ENCODE assay signal across 8 cellular contexts in the genomic region with DNA sequence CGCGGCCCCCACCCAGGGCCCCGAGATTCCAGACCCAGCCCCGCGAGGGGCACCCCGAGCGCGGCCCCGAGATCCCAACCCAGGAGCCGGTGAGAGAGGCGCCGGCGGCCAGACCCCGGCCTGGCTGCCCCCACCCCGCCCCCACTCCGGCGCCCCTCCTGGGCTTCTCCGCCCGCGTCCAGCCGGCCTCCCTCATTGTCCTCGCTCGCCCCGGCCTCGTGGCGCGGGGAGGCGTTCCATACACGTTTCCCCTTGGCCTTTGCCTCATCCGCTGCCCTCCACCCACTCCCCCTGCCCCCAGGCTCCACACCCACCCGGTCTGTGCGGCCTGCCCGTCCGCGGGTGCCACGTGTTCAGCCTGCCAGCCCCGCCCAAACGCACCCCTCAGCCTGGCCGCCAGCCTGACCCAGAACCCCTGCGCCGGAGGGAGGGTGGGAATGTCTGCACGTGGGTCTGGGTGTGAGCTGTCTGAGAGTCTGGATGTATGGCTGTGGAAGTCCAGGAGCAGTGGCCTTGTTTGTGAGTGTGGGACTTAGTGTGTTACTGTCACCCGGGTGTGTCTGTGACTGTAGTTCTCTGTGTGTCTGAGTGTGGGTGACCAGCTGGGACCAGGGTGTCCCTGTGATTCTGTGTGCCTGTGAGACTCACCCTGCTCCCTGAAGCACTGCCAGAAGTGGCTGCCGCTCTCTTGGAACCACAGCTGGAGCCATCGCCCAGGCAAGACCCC. TPM values are rescaled to one million over a fixed set of nuclear protein-coding genes. Genes with fewer than 3 reads are reported as not detected.
DNase-seq lines count a peak whose midpoint lies in the region; ATAC-seq, FAIRE-seq and TF ChIP-seq lines count a peak whose summit lies in the region.

No MANE protein-coding gene starts in this region.

- no peaks in the 10 kb centered on the region for H3K27me3 Mint-ChIP-seq in stimulated activated memory B cell treated with anti-CD40 and anti-IgM and Interleukin-4, amounts not matched to agents 10 μg/mL and 1 μg/mL and 100 μg/mL, for 72 hours

- H3K27ac Mint-ChIP-seq in stimulated activated memory B cell treated with anti-CD40 and anti-IgM and Interleukin-4, amounts not matched to agents 10 μg/mL and 1 μg/mL and 100 μg/mL, for 72 hours: peak overlapping the region; percentile 10

- H3K4me2 ChIP-seq in mammary epithelial cell (ENCODE audit: insufficient read depth, low read depth, low read length): peak overlapping the region; percentile 97

- 9% methylated on average over 12 of the region's 45 CpGs for WGBS in mammary epithelial cell (ENCODE audit: low coverage, missing lambda C conversion rate)

- H3K27me3 ChIP-seq in mammary epithelial cell (ENCODE audit: insufficient read depth, low read length): no peaks in the 10 kb centered on the region

- H3K27ac ChIP-seq in mammary epithelial cell (ENCODE audit: insufficient read depth, low read depth, low read length): peak overlapping the region; percentile 64

- CTCF ChIA-PET in mammary epithelial cell (lab: Charles Lee; ENCODE audit: low non-redundant PET): no interaction called here

- dilution Hi-C loops in mammary epithelial cell (cut with HindIII; ENCODE audit: low sequenced_read_pairs): loop anchor here (10.0 kb wide), 4 partner anchors 65 to 695 kb away; a partner anchor contains a TSS

- intact Hi-C loops in mammary epithelial cell (cut with micrococcal nuclease) (loop anchor here (1.0 to 2.0 kb wide), 2 partner anchors 71 to 216 kb away; no protein-coding TSS in a partner anchor), left colon (cut with DNase I, micrococcal nuclease) (no loop called here)

- in situ Hi-C loops in mammary epithelial cell (cut with MboI; ENCODE audit: low sequenced_read_pairs in 2 of 2): no loop called here

- peaks cover 58% of the 10 kb centered on the region for H3K4me1 ChIP-seq in mammary epithelial cell (ENCODE audit: insufficient read depth, low read length)

- ATAC-seq in left colon (peak; percentile 41), GM18511 (IDR thresholded peaks at IDR 0.05; ENCODE audit: unreplicated experiment) (no peak), HG02642 (IDR thresholded peaks at IDR 0.05; ENCODE audit: poor library complexity, unreplicated experiment) (no peak)
- peak; percentile 26 for ATAC-seq in stimulated activated memory B cell treated with anti-CD40 and anti-IgM and Interleukin-4, amounts not matched to agents 10 μg/mL and 1 μg/mL and 100 μg/mL, for 72 hours

- H3K4me1 Mint-ChIP-seq in stimulated activated memory B cell treated with anti-CD40 and anti-IgM and Interleukin-4, amounts not matched to agents 10 μg/mL and 1 μg/mL and 100 μg/mL, for 72 hours: peaks cover 47% of the 10 kb centered on the region

- TF ChIP-seq CTCF in mammary epithelial cell (conservative IDR thresholded peaks at IDR 0.05 in 1 of 2, IDR thresholded peaks at IDR 0.05 in 1 of 2; ENCODE audit: extremely low read depth in 1 of 2, insufficient read depth in 1 of 2, low read depth in 1 of 2, low read length in 2 of 2): no peak

- H3K9me3 ChIP-seq in mammary epithelial cell (replicated peaks; ENCODE audit: insufficient read depth, low read length): no peaks in the 10 kb centered on the region

- H3K9me3 Mint-ChIP-seq in stimulated activated memory B cell treated with anti-CD40 and anti-IgM and Interleukin-4, amounts not matched to agents 10 μg/mL and 1 μg/mL and 100 μg/mL, for 72 hours: no peaks in the 10 kb centered on the region

- H3K79me2 ChIP-seq in mammary epithelial cell (ENCODE audit: insufficient read depth, low read length): peaks cover 94% of the 10 kb centered on the region

- H4K20me1 ChIP-seq in mammary epithelial cell (ENCODE audit: insufficient read depth, low read length): no peaks in the 10 kb centered on the region

- H3K4me3 Mint-ChIP-seq in stimulated activated memory B cell treated with anti-CD40 and anti-IgM and Interleukin-4, amounts not matched to agents 10 μg/mL and 1 μg/mL and 100 μg/mL, for 72 hours: peak overlapping the region; percentile 82

- FAIRE-seq in RCC 7860 (lab: Jason Lieb, UNC): no peak

- peaks cover 42% of the 10 kb centered on the region for H3K36me3 Mint-ChIP-seq in stimulated activated memory B cell treated with anti-CD40 and anti-IgM and Interleukin-4, amounts not matched to agents 10 μg/mL and 1 μg/mL and 100 μg/mL, for 72 hours

- H2AFZ ChIP-seq in mammary epithelial cell (ENCODE audit: low read depth, low read length): peak overlapping the region; percentile 55

- peak overlapping the region; percentile 62 for H3K9ac ChIP-seq in mammary epithelial cell (ENCODE audit: insufficient read depth, low read length)

- BruUV-seq in mammary epithelial cell (replicated peaks; lab: Mats Ljungman, UMichigan): TSS peak; percentile 55

- peak overlapping the region; percentile 59 to 65 (median 61) for H3K4me3 ChIP-seq in mammary epithelial cell (replicated peaks in 1 of 3; ENCODE audit: insufficient read depth in 1 of 3, low read depth in 2 of 3, low read length in 3 of 3)

- H3K36me3 ChIP-seq in mammary epithelial cell (ENCODE audit: insufficient read depth, low read length): peaks cover 12% of the 10 kb centered on the region

- DNase-seq in AG20443 (ENCODE audit: low spot score): peak; percentile 75
- DNase-seq in GM19238 (ENCODE audit: insufficient read length, low spot score): peak; percentile 47
- peak; percentile 45 for DNase-seq in RCC 7860 (ENCODE audit: low spot score)
- DNase-seq in mammary epithelial cell: peak; percentile 53
- peak; percentile 76 to 83 for DNase-seq in left colon

RNA-seq across cellular contexts. Expression of a gene that starts 0.7 kb away (rescaled TPM):
- total RNA-seq in mammary epithelial cell: 100 to 1,000 TPM in 1 of 2 donors, 10 to 100 TPM in 1; 88.2 to 103 TPM
- polyA plus RNA-seq in mammary epithelial cell: 71.7 TPM
- polyA minus RNA-seq in mammary epithelial cell: 102 TPM
- total RNA-seq in left colon: 10 to 100 TPM; 22.7 to 28.6 TPM

RNA-seq across cellular contexts. Expression of a gene that starts 4.9 kb away (rescaled TPM):
- total RNA-seq in mammary epithelial cell: 100 to 1,000 TPM in 1 of 2 donors, 10 to 100 TPM in 1; 84.4 to 127 TPM
- polyA plus RNA-seq in mammary epithelial cell: 199 TPM
- polyA minus RNA-seq in mammary epithelial cell: 104 TPM
- total RNA-seq in left colon: 100 to 1,000 TPM; 166 to 182 TPM

RNA-seq across cellular contexts. Expression of a gene that starts 9.9 kb away (rescaled TPM):
- total RNA-seq in mammary epithelial cell (10 to 100 TPM; 28.4 to 31.7 TPM), left colon (10 to 100 TPM; 17.8 to 24.7 TPM)
- 34.8 TPM for polyA plus RNA-seq in mammary epithelial cell
- polyA minus RNA-seq in mammary epithelial cell: 34.2 TPM

RNA-seq across cellular contexts. Expression of a gene that starts 11.7 kb away (rescaled TPM):
- 10 to 100 TPM in 1 of 2 donors, 1 to 10 TPM in 1; 5.8 to 10.5 TPM for total RNA-seq in mammary epithelial cell
- 5.4 TPM for polyA plus RNA-seq in mammary epithelial cell
- 1.3 TPM for polyA minus RNA-seq in mammary epithelial cell
- total RNA-seq in left colon: 10 to 100 TPM; 22.4 to 22.6 TPM

RNA-seq across cellular contexts. Expression of a gene that starts 32.9 kb away (rescaled TPM):
- 10 to 100 TPM; 35.5 to 53.0 TPM for total RNA-seq in mammary epithelial cell
- 38.6 TPM for polyA plus RNA-seq in mammary epithelial cell
- 64.5 TPM for polyA minus RNA-seq in mammary epithelial cell
- 10 to 100 TPM; 19.2 to 27.4 TPM for total RNA-seq in left colon

Comparison
In these comparisons a context has a peak if more than half of its experiments do, and no peak if none do; other contexts are left out.
1. ATAC-seq: peak in left colon (single experiment) and stimulated activated memory B cell treated with anti-CD40 and anti-IgM and Interleukin-4, amounts not matched to agents 10 μg/mL and 1 μg/mL and 100 μg/mL, for 72 hours (single experiment); none in GM18511 (single experiment) and HG02642 (single experiment).
2. Peak in every context shown above with its lines, with median percentiles within 50 percentile points of each other: DNase-seq.